ENCODE assay signal across 1 cellular context in genomic region chr16:14101415-14101814, GRCh38.
A peak's percentile ranks its signal among the peaks of the same experiment; 100 is the strongest.
TF ChIP-seq lines count a peak whose summit lies in the region.

No MANE protein-coding gene starts in this region.

TF ChIP-seq in GM12878, 131 proteins besides CTCF, POLR2A, EP300 and RAD21 (continued from another document):
- TF ChIP-seq PBX3 (IDR thresholded peaks at IDR 0.05; ENCODE audit: insufficient replicate concordance, low read depth, low read length) (peak; percentile 15), YBX1 (IDR thresholded peaks at IDR 0.05) (no peak), CREM (IDR thresholded peaks at IDR 0.05; ENCODE audit: low read depth) (no peak), SMAD1 (IDR thresholded peaks at IDR 0.05; ENCODE audit: low read depth, partially characterized antibody) (no peak), BACH1 (IDR thresholded peaks at IDR 0.05; ENCODE audit: borderline replicate concordance) (no peak), KDM1A (IDR thresholded peaks at IDR 0.05; ENCODE audit: borderline replicate concordance) (no peak), HSF1 (IDR thresholded peaks at IDR 0.05; ENCODE audit: low read depth, low read length) (no peak)
TF ChIP-seq in GM12878: peak in this region for 3.
